Comparison of ENCODE assay signal across 8 cellular contexts in genomic region chr1:182080955-182081582, GRCh38. TPM values are rescaled to one million over a fixed set of nuclear protein-coding genes. Genes with fewer than 3 reads are reported as not detected.
A peak's percentile ranks its signal among the peaks of the same experiment; 100 is the strongest.
DNase-seq lines count a peak whose midpoint lies in the region; ATAC-seq and TF ChIP-seq lines count a peak whose summit lies in the region.

No MANE protein-coding gene starts in this region.

- H3K36me3 ChIP-seq in DOHH2 (ENCODE audit: control insufficient read depth, low read length) (no peaks in the 10 kb centered on the region), Karpas-422 (ENCODE audit: insufficient read depth, low read length) (no peaks in the 10 kb centered on the region), osteoblast (ENCODE audit: insufficient read depth, low read length) (no peaks in the 10 kb centered on the region)

- H4K20me1 ChIP-seq in DOHH2 (ENCODE audit: control insufficient read depth, insufficient read depth, low read depth, low read length) (no peaks in the 10 kb centered on the region), Karpas-422 (ENCODE audit: insufficient read depth, low read depth, low read length) (no peaks in the 10 kb centered on the region), osteoblast (ENCODE audit: insufficient read depth, low read length) (no peaks in the 10 kb centered on the region)

- H3K4me3 ChIP-seq in DOHH2 (ENCODE audit: low read length), result no peak overlapping the region
- H3K4me3 ChIP-seq in Karpas-422 (ENCODE audit: low read length), result no peak overlapping the region
- no peak overlapping the region for H3K4me3 ChIP-seq in epithelial cell of proximal tubule (ENCODE audit: low read depth, low read length)
- no peak overlapping the region for H3K4me3 ChIP-seq in osteoblast (ENCODE audit: insufficient read depth, low read length)

- H3K9me2 ChIP-seq in DOHH2 (replicated peaks; ENCODE audit: control insufficient read depth, low read length), result no peaks in the 10 kb centered on the region
- no peaks in the 10 kb centered on the region for H3K9me2 ChIP-seq in Karpas-422 (replicated peaks; ENCODE audit: insufficient read depth, low read length)

- no peak for ATAC-seq in HG03469 (IDR thresholded peaks at IDR 0.05; ENCODE audit: unreplicated experiment)

- DNase-seq in Karpas-422 (peak; percentile 74), RWPE1 (ENCODE audit: low spot score) (peak; percentile 36), epithelial cell of proximal tubule (ENCODE audit: low read depth) (no peak), osteoblast (ENCODE audit: insufficient read length, low spot score, missing footprints) (peak; percentile 76)
- DNase-seq in stimulated activated CD4-positive, alpha-beta T cell treated with anti-CD3 and anti-CD28 coated beads, Interleukin-4, amount 100 ng/mL, for 4 hours, result no peak

- H3K4me1 ChIP-seq in DOHH2 (ENCODE audit: control insufficient read depth, low read length) (no peaks in the 10 kb centered on the region), Karpas-422 (ENCODE audit: low read length) (no peaks in the 10 kb centered on the region), osteoblast (ENCODE audit: insufficient read depth, low read length) (no peaks in the 10 kb centered on the region)

- H3K27ac ChIP-seq in 22Rv1 (no peak overlapping the region), DOHH2 (ENCODE audit: low read depth, low read length) (no peak overlapping the region), Karpas-422 (ENCODE audit: low read length) (no peak overlapping the region), RWPE1 (no peak overlapping the region), osteoblast (ENCODE audit: low read depth, low read length) (no peak overlapping the region)

- no peak overlapping the region for H3K9ac ChIP-seq in Karpas-422 (ENCODE audit: low read length)

- POLR2A ChIA-PET in RWPE1 (lab: Yijun Ruan, JAX; ENCODE audit: low non-redundant PET), result no interaction called here

- no peak overlapping the region for H3K4me2 ChIP-seq in DOHH2 (ENCODE audit: low read length)
- no peak overlapping the region for H3K4me2 ChIP-seq in Karpas-422 (ENCODE audit: low read depth, low read length, poor library complexity, severe bottlenecking)
- no peak overlapping the region for H3K4me2 ChIP-seq in osteoblast (ENCODE audit: insufficient read depth, low read length)

- TF ChIP-seq CTCF in 22Rv1 (IDR thresholded peaks at IDR 0.05) (peak; percentile 92), DOHH2 (IDR thresholded peaks at IDR 0.05; ENCODE audit: low read depth, low read length, poor library complexity, severe bottlenecking) (peak; percentile 76), RWPE1 (conservative IDR thresholded peaks at IDR 0.05; ENCODE audit: low read depth) (peak; percentile 63), epithelial cell of proximal tubule (conservative IDR thresholded peaks at IDR 0.05; ENCODE audit: low read depth, low read length) (peak; percentile 78), osteoblast (IDR thresholded peaks at IDR 0.05; ENCODE audit: extremely low read depth, low read depth, low read length) (peak; percentile 75)

- H3K9me3 ChIP-seq in DOHH2 (ENCODE audit: control insufficient read depth, insufficient read depth, low read length) (no peaks in the 10 kb centered on the region), Karpas-422 (ENCODE audit: low read length) (no peaks in the 10 kb centered on the region), osteoblast (ENCODE audit: low read depth, low read length) (no peaks in the 10 kb centered on the region)

- H2AFZ ChIP-seq in Karpas-422 (ENCODE audit: low read length) (no peak overlapping the region), osteoblast (ENCODE audit: low read length) (no peak overlapping the region)

- H3F3A ChIP-seq in DOHH2 (ENCODE audit: control insufficient read depth, insufficient read depth), result no peaks in the 10 kb centered on the region

- no peaks in the 10 kb centered on the region for H3K27me3 ChIP-seq in DOHH2 (ENCODE audit: control insufficient read depth, low read length)
- H3K27me3 ChIP-seq in Karpas-422 (ENCODE audit: low read length), result no peaks in the 10 kb centered on the region
- H3K27me3 ChIP-seq in osteoblast (ENCODE audit: insufficient read depth, low read length), result no peaks in the 10 kb centered on the region

- CTCF ChIA-PET in RWPE1 (lab: Yijun Ruan, JAX), result interaction anchor here (0.6 to 1.5 kb wide), 14 partner anchors 9 to 703 kb away, joined by 3 to 13 read pairs (median 3); partner anchors contain the start of gene GLUL

- H3K79me2 ChIP-seq in DOHH2 (ENCODE audit: control insufficient read depth, low read length) (no peaks in the 10 kb centered on the region), Karpas-422 (ENCODE audit: low read length) (no peaks in the 10 kb centered on the region), osteoblast (ENCODE audit: insufficient read depth, low read length) (no peaks in the 10 kb centered on the region)

RNA-seq across cellular contexts. Expression of gene ZNF648, which starts 19.6 kb away (rescaled TPM):
- total RNA-seq in Karpas-422 (2014; rRNA removed; shearing (Covaris generic); ENCODE audit: low replicate concordance), result not detected in 2 replicates
- not detected in 2 replicates for total RNA-seq in epithelial cell of proximal tubule
- not detected in 2 replicates for total RNA-seq in osteoblast

Comparison
In these comparisons a context has a peak if more than half of its experiments do, and no peak if none do; other contexts are left out.
1. DNase-seq: peak in Karpas-422 (single experiment), RWPE1 (single experiment) and osteoblast (single experiment); none in epithelial cell of proximal tubule (single experiment) and stimulated activated CD4-positive, alpha-beta T cell treated with anti-CD3 and anti-CD28 coated beads, Interleukin-4, amount 100 ng/mL, for 4 hours (0 of 2).
2. Peak in every context shown above with its lines, with median percentiles within 50 percentile points of each other: CTCF ChIP-seq.